Comparison of ENCODE assay signal across 26 cellular contexts in genomic region chr1:48415050-48415449, GRCh38.
"Had no signal": no experiment of that assay in that cellular context is flagged by ENCODE, and none has a peak within 500 bp of the region (broad histone marks: within the 10 kb centered on the region; RNA-seq: fewer than 3 reads in every experiment).

No MANE protein-coding gene starts in this region.

- H3K27ac ChIP-seq: breast epithelium, esophagus muscularis mucosa had no signal

- H3K4me1 ChIP-seq: breast epithelium, esophagus muscularis mucosa had no signal

- H3K27me3 ChIP-seq: ascending aorta, breast epithelium, cardiac muscle cell, esophagus muscularis mucosa had no signal

- DNase-seq: activated CD4-positive, alpha-beta memory T cell treated with anti-CD3 and anti-CD28 coated beads for 36 hours; activated CD4-positive, alpha-beta T cell treated with anti-CD3 and anti-CD28 coated beads for 36 hours; activated CD4-positive, alpha-beta T cell treated with anti-CD3 and anti-CD28 coated beads, Interleukin-2, amount 10 ng/mL, durations not matched to agents 24 days and 14 days; activated CD4-positive, CD25-positive, alpha-beta regulatory T cell; activated CD4-positive, CD25-positive, alpha-beta regulatory T cell treated with anti-CD3 and anti-CD28 coated beads, Interleukin-2, amount 50 U/mL, for 72 hours; activated CD8-positive, alpha-beta memory T cell treated with anti-CD3 and anti-CD28 coated beads, Interleukin-2, amount 10 ng/mL, durations not matched to agents 7 days and 5 days; activated CD8-positive, alpha-beta memory T cell treated with anti-CD3 and anti-CD28 coated beads, Interleukin-2, amount 50 U/mL, for 4 hours; activated CD8-positive, alpha-beta T cell treated with anti-CD3 and anti-CD28 coated beads, Interleukin-2, amount 10 ng/mL, durations not matched to agents 7 days and 5 days; activated effector memory CD4-positive, alpha-beta T cell treated with anti-CD3 and anti-CD28 coated beads, Interleukin-2, amount 50 U/mL, for 16 hours; activated naive CD4-positive, alpha-beta T cell treated with anti-CD3 and anti-CD28 coated beads for 36 hours; activated naive CD8-positive, alpha-beta T cell treated with anti-CD3 and anti-CD28 coated beads for 36 hours; activated naive CD8-positive, alpha-beta T cell treated with anti-CD3 and anti-CD28 coated beads, Interleukin-2, amount 50 U/mL, for 24 hours; activated T-cell treated with anti-CD3 and anti-CD28 coated beads, Interleukin-2, amount 50 U/mL, for 1 hour; activated T-cell treated with anti-CD3 and anti-CD28 coated beads, Interleukin-2, amount 50 U/mL, for 48 hours; cortex of kidney; dermis blood vessel endothelial cell; effector CD4-positive, alpha-beta T cell; effector memory CD8-positive, alpha-beta T cell; erythroblast; foreskin melanocyte; head of caudate nucleus; T-helper 2 cell had no signal

- ATAC-seq: activated CD4-positive, alpha-beta T cell treated with anti-CD3 and anti-CD28 coated beads for 36 hours; activated CD8-positive, alpha-beta memory T cell treated with anti-CD3 and anti-CD28 coated beads, Interleukin-2, amount 10 ng/mL, durations not matched to agents 7 days and 5 days; activated CD8-positive, alpha-beta T cell treated with anti-CD3 and anti-CD28 coated beads, Interleukin-2, amount 10 ng/mL, durations not matched to agents 7 days and 5 days; activated naive CD8-positive, alpha-beta T cell treated with anti-CD3 and anti-CD28 coated beads, Interleukin-2, amount 50 U/mL, for 24 hours; effector memory CD8-positive, alpha-beta T cell had no signal

- H3K9me3 ChIP-seq: ascending aorta, breast epithelium, esophagus muscularis mucosa had no signal

- H3K4me3 ChIP-seq: ascending aorta, breast epithelium, cardiac muscle cell, esophagus muscularis mucosa had no signal

- H3K36me3 ChIP-seq: ascending aorta, breast epithelium, cardiac muscle cell had no signal
